1 cellular context compared by ENCODE assay signal in the genomic region with DNA sequence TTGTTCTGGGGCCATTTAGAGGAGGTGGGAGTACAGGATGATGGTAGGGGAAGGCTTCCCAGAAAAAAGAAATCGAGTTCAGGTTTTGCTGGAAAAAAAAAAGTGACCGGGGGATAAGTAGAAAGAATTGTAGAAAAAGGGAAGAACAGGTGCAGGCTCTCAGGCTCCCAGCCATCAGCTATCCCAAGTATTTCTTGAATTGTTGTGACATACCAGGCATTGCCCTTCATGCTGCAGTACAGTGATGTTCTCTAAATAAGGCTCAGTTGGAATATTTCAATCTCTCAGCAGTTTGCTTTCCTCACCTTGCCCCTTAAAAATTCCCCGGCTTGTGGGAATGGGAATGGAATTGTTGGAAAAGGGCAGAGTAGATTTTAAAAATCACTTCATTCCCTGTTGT.
TF ChIP-seq lines count a peak whose summit lies in the region.

No MANE protein-coding gene starts in this region.

TF ChIP-seq in neural cell, 6 proteins besides CTCF, POLR2A, EP300 and RAD21 (continued from another document):
- TF ChIP-seq, protein P1, sequence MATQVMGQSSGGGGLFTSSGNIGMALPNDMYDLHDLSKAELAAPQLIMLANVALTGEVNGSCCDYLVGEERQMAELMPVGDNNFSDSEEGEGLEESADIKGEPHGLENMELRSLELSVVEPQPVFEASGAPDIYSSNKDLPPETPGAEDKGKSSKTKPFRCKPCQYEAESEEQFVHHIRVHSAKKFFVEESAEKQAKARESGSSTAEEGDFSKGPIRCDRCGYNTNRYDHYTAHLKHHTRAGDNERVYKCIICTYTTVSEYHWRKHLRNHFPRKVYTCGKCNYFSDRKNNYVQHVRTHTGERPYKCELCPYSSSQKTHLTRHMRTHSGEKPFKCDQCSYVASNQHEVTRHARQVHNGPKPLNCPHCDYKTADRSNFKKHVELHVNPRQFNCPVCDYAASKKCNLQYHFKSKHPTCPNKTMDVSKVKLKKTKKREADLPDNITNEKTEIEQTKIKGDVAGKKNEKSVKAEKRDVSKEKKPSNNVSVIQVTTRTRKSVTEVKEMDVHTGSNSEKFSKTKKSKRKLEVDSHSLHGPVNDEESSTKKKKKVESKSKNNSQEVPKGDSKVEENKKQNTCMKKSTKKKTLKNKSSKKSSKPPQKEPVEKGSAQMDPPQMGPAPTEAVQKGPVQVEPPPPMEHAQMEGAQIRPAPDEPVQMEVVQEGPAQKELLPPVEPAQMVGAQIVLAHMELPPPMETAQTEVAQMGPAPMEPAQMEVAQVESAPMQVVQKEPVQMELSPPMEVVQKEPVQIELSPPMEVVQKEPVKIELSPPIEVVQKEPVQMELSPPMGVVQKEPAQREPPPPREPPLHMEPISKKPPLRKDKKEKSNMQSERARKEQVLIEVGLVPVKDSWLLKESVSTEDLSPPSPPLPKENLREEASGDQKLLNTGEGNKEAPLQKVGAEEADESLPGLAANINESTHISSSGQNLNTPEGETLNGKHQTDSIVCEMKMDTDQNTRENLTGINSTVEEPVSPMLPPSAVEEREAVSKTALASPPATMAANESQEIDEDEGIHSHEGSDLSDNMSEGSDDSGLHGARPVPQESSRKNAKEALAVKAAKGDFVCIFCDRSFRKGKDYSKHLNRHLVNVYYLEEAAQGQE (IDR thresholded peaks at IDR 0.05; ENCODE audit: borderline replicate concordance): peak; percentile 24
TF ChIP-seq in neural cell: peak in this region for 1.
